17 cellular contexts compared by ENCODE assay signal in genomic region chr13:103471896-103472295, GRCh38.
"Had no signal": no experiment of that assay in that cellular context is flagged by ENCODE, and none has a peak within 500 bp of the region (broad histone marks: within the 10 kb centered on the region; RNA-seq: fewer than 3 reads in every experiment).

No MANE protein-coding gene starts in this region.

- DNase-seq: activated CD8-positive, alpha-beta T cell treated with anti-CD3 and anti-CD28 coated beads for 36 hours; activated effector memory CD4-positive, alpha-beta T cell treated with Interleukin-2 at 50 U/mL for 16 hours; activated naive CD4-positive, alpha-beta T cell treated with anti-CD3 and anti-CD28 coated beads, Interleukin-2, amount 50 U/mL, for 16 hours; activated T-cell treated with anti-CD3 and anti-CD28 coated beads, Interleukin-2, amount 50 U/mL, for 4 hours; erythroblast; left cardiac atrium; lower lobe of right lung; ovary; sigmoid colon; stimulated activated CD4-positive, alpha-beta T cell treated with anti-CD3 and anti-CD28 coated beads, Interleukin-1b, Interleukin-23, amount 100 ng/mL, for 48 hours; stomach; T-helper 1 cell; T1000; testis had no signal

- H3K27ac Mint-ChIP-seq: activated CD8-positive, alpha-beta T cell treated with anti-CD3 and anti-CD28 coated beads for 36 hours; mesothelial cell of epicardium had no signal

- H3K27me3 Mint-ChIP-seq: activated CD8-positive, alpha-beta T cell treated with anti-CD3 and anti-CD28 coated beads for 36 hours had no signal

- H3K36me3 Mint-ChIP-seq: mesothelial cell of epicardium had no signal

- H3K4me3 Mint-ChIP-seq: activated CD8-positive, alpha-beta T cell treated with anti-CD3 and anti-CD28 coated beads for 36 hours; activated T-cell treated with anti-CD3 and anti-CD28 coated beads, Interleukin-2, amount 50 U/mL, for 4 hours; mesothelial cell of epicardium had no signal

- ATAC-seq: activated CD8-positive, alpha-beta T cell treated with anti-CD3 and anti-CD28 coated beads for 36 hours; activated T-cell treated with anti-CD3 and anti-CD28 coated beads, Interleukin-2, amount 50 U/mL, for 4 hours; gastroesophageal sphincter; left cardiac atrium; lower lobe of right lung had no signal

- FAIRE-seq: astrocyte had no signal

- H3K9me3 Mint-ChIP-seq: activated CD8-positive, alpha-beta T cell treated with anti-CD3 and anti-CD28 coated beads for 36 hours; activated T-cell treated with anti-CD3 and anti-CD28 coated beads, Interleukin-2, amount 50 U/mL, for 4 hours had no signal
